18 cellular contexts compared by ENCODE assay signal in genomic region chr2:3325458-3326181, GRCh38. TPM values are rescaled to one million over a fixed set of nuclear protein-coding genes. Genes with fewer than 3 reads are reported as not detected.
A peak's percentile ranks its signal among the peaks of the same experiment; 100 is the strongest.
DNase-seq lines count a peak whose midpoint lies in the region; ATAC-seq and TF ChIP-seq lines count a peak whose summit lies in the region.
"Had no signal": no experiment of that assay in that cellular context is flagged by ENCODE, and none has a peak within 500 bp of the region (broad histone marks: within the 10 kb centered on the region; RNA-seq: fewer than 3 reads in every experiment).

No MANE protein-coding gene starts in this region.

- H3K27ac Mint-ChIP-seq in activated naive CD4-positive, alpha-beta T cell treated with anti-CD3 and anti-CD28 coated beads, Interleukin-2, amount 10 ng/mL, durations not matched to agents 7 days and 5 days, result peak overlapping the region; percentile 55

- no peaks in the 10 kb centered on the region for H3K27me3 Mint-ChIP-seq in activated naive CD4-positive, alpha-beta T cell treated with anti-CD3 and anti-CD28 coated beads, Interleukin-2, amount 10 ng/mL, durations not matched to agents 7 days and 5 days

- H3K4me3 Mint-ChIP-seq in activated naive CD4-positive, alpha-beta T cell treated with anti-CD3 and anti-CD28 coated beads, Interleukin-2, amount 10 ng/mL, durations not matched to agents 7 days and 5 days, result no peak overlapping the region

- TF ChIP-seq EP300 in sigmoid colon (IDR thresholded peaks at IDR 0.05), result no peak

- peaks cover 11% of the 10 kb centered on the region for H3K36me3 Mint-ChIP-seq in activated naive CD4-positive, alpha-beta T cell treated with anti-CD3 and anti-CD28 coated beads, Interleukin-2, amount 10 ng/mL, durations not matched to agents 7 days and 5 days

- no peak for TF ChIP-seq POLR2A in right lobe of liver (IDR thresholded peaks at IDR 0.05)
- no peak for TF ChIP-seq POLR2A in sigmoid colon (IDR thresholded peaks at IDR 0.05)
- TF ChIP-seq POLR2A in heart left ventricle (IDR thresholded peaks at IDR 0.05), result no peak

- H3K9me3 Mint-ChIP-seq in activated naive CD4-positive, alpha-beta T cell treated with anti-CD3 and anti-CD28 coated beads, Interleukin-2, amount 10 ng/mL, durations not matched to agents 7 days and 5 days, result peaks cover 5% of the 10 kb centered on the region

- intact Hi-C loops in right lobe of liver (cut with DNase I) (no loop called here), sigmoid colon (cut with DNase I) (no loop called here), heart left ventricle (cut with DNase I) (loop anchor here in 1 of 10 donors (2.0 kb wide), 1 partner anchor 69 kb away; no protein-coding TSS in a partner anchor)

- H3K9me3 ChIP-seq in right lobe of liver (no peaks in the 10 kb centered on the region), sigmoid colon (no peaks in the 10 kb centered on the region), heart left ventricle (no peaks in the 10 kb centered on the region)
- H3K9me3 ChIP-seq: SJCRH30 had no signal

- no peak for TF ChIP-seq CTCF in right lobe of liver (IDR thresholded peaks at IDR 0.05)
- no peak for TF ChIP-seq CTCF in sigmoid colon (IDR thresholded peaks at IDR 0.05)
- TF ChIP-seq CTCF in heart left ventricle (IDR thresholded peaks at IDR 0.05), result no peak

- H3K36me3 ChIP-seq in right lobe of liver (peaks cover 0 to 4% (median 0%) of the 10 kb centered on the region in 4 donors), sigmoid colon (peaks cover 0 to 1% (median 0%) of the 10 kb centered on the region in 4 donors), heart left ventricle (peaks cover 0 to 9% (median 0%) of the 10 kb centered on the region in 9 donors)

- H3K4me1 Mint-ChIP-seq in activated naive CD4-positive, alpha-beta T cell treated with anti-CD3 and anti-CD28 coated beads, Interleukin-2, amount 10 ng/mL, durations not matched to agents 7 days and 5 days, result no peaks in the 10 kb centered on the region

- H3K4me1 ChIP-seq in right lobe of liver (peaks cover 0 to 19% (median 3%) of the 10 kb centered on the region in 4 donors), sigmoid colon (no peaks in the 10 kb centered on the region), heart left ventricle (no peaks in the 10 kb centered on the region)

- ATAC-seq in right lobe of liver (no peak), HG02884 (IDR thresholded peaks at IDR 0.05; ENCODE audit: unreplicated experiment) (no peak), heart left ventricle (no peak)

- WGBS in right lobe of liver (ENCODE audit: insufficient coverage, low coverage, low lambda C conversion rate, missing lambda C conversion rate), result 67% methylated on average over 3 of the region's 11 CpGs
- 84 to 92% methylated on average over 11 of the region's 11 CpGs for WGBS in sigmoid colon, 2 donors
- WGBS in heart left ventricle, 4 donors, result 83 to 93% (median 85%) methylated on average over 10 to 11 of the region's 11 CpGs

- H3K27ac ChIP-seq in right lobe of liver, result peak overlapping the region in 2 of 3 donors; percentile 72 to 85
- H3K27ac ChIP-seq in sigmoid colon, result no peak overlapping the region
- no peak overlapping the region for H3K27ac ChIP-seq in heart left ventricle
- H3K27ac ChIP-seq: C4-2B, SJCRH30 had no signal

- H3K27me3 ChIP-seq in right lobe of liver, result no peaks in the 10 kb centered on the region
- H3K27me3 ChIP-seq in sigmoid colon, result no peaks in the 10 kb centered on the region
- H3K27me3 ChIP-seq in heart left ventricle, result no peaks in the 10 kb centered on the region
- H3K27me3 ChIP-seq: SJCRH30 had no signal

- CTCF ChIA-PET in activated naive CD4-positive, alpha-beta T cell treated with anti-CD3 and anti-CD28 coated beads, Interleukin-2, amount 10 ng/mL, durations not matched to agents 7 days and 5 days (lab: Charles Lee), result no interaction called here

- peak; percentile 8 for DNase-seq in activated naive CD4-positive, alpha-beta T cell treated with anti-CD3 and anti-CD28 coated beads, Interleukin-2, amount 10 ng/mL, durations not matched to agents 7 days and 5 days
- no peak for DNase-seq in activated naive CD4-positive, alpha-beta T cell (lab: John Stamatoyannopoulos, UW)
- DNase-seq in right lobe of liver (no peak), sigmoid colon (peak; percentile 52), heart left ventricle (no peak)
- no peak for DNase-seq in stimulated activated CD4-positive, alpha-beta T cell treated with anti-CD3 and anti-CD28 coated beads, Interleukin-12 subunit alpha, Interleukin-12 subunit beta, amount 100 ng/mL, for 4 hours
- DNase-seq: DMS53, GDM1, GOT3, Kasumi-1, NCI-H1417 treated with DMSO at 0.1 percent for 48 hours, NCI-H187 treated with DMSO at 0.1 percent for 48 hours, NCI-H510A treated with DMSO at 0.1 percent for 48 hours, NCI-H82, OCI-M1, SJCRH30 had no signal

- H3K4me3 ChIP-seq in right lobe of liver (no peak overlapping the region), sigmoid colon (no peak overlapping the region), heart left ventricle (no peak overlapping the region)
- H3K4me3 ChIP-seq: SJCRH30 had no signal

RNA-seq across cellular contexts. Expression of gene EIPR1, which starts 52.0 kb away (rescaled TPM):
- total RNA-seq in right lobe of liver (10 to 100 TPM in 4 of 6 experiments, 1 to 10 TPM in 2; 6.8 to 40.6 (median 11.6) TPM), sigmoid colon (10 to 100 TPM; 12.2 to 20.0 (median 14.7) TPM), heart left ventricle (10 to 100 TPM in 8 of 9 donors, 1 to 10 TPM in 1; 8.4 to 20.6 (median 13.3) TPM)
- polyA plus RNA-seq in sigmoid colon (10 to 100 TPM; 21.6 to 27.0 (median 23.8) TPM), heart left ventricle (10 to 100 TPM in 1 of 2 donors, 1 to 10 TPM in 1; 7.9 to 26.1 TPM)

RNA-seq across cellular contexts. Expression of gene TRAPPC12, which starts 53.9 kb away (rescaled TPM):
- total RNA-seq in right lobe of liver, result 10 to 100 TPM; 39.2 to 92.4 (median 47.8) TPM
- 10 to 100 TPM; 48.5 to 79.5 (median 63.4) TPM for total RNA-seq in sigmoid colon
- 10 to 100 TPM; 22.7 to 50.5 (median 38.4) TPM for polyA plus RNA-seq in sigmoid colon
- 100 to 1,000 TPM in 2 of 9 donors, 10 to 100 TPM in 7; 72.3 to 111 (median 88.2) TPM for total RNA-seq in heart left ventricle
- 100 to 1,000 TPM in 1 of 2 donors, 10 to 100 TPM in 1; 70.3 to 142 TPM for polyA plus RNA-seq in heart left ventricle

Comparison
In these comparisons a context has a peak if more than half of its experiments do, and no peak if none do; other contexts are left out.
1. DNase-seq: peak in activated naive CD4-positive, alpha-beta T cell treated with anti-CD3 and anti-CD28 coated beads, Interleukin-2, amount 10 ng/mL, durations not matched to agents 7 days and 5 days (single experiment) and sigmoid colon (single experiment); none in activated naive CD4-positive, alpha-beta T cell (0 of 4), right lobe of liver (0 of 3), stimulated activated CD4-positive, alpha-beta T cell treated with anti-CD3 and anti-CD28 coated beads, Interleukin-12 subunit alpha, Interleukin-12 subunit beta, amount 100 ng/mL, for 4 hours (single experiment) and heart left ventricle (0 of 5).
2. H3K27ac ChIP-seq: peak in right lobe of liver (2 of 3); none in sigmoid colon (0 of 4) and heart left ventricle (0 of 12).